Comparison of ENCODE assay signal across 8 cellular contexts in genomic region chr6:96522469-96523009, GRCh38. TPM values are rescaled to one million over a fixed set of nuclear protein-coding genes. Genes with fewer than 3 reads are reported as not detected.
DNase-seq lines count a peak whose midpoint lies in the region; ATAC-seq and TF ChIP-seq lines count a peak whose summit lies in the region.

No MANE protein-coding gene starts in this region.

- H4K20me1 ChIP-seq in GM23338 (replicated peaks; ENCODE audit: insufficient read depth) = no peaks in the 10 kb centered on the region
- peaks cover 13% of the 10 kb centered on the region for H4K20me1 ChIP-seq in Loucy (ENCODE audit: insufficient read depth, low read length, poor library complexity, severe bottlenecking)

- peaks cover 4% of the 10 kb centered on the region; the same call in 1 of the 2 replicates for H3K36me3 ChIP-seq in GM23338 (ENCODE audit: insufficient read depth)
- H3K36me3 ChIP-seq in Loucy (ENCODE audit: insufficient read depth, low read length) = no peaks in the 10 kb centered on the region
- peaks cover 0 to 25% of the 10 kb centered on the region in 2 donors for H3K36me3 ChIP-seq in left lung
- peaks cover 11 to 21% (median 18%) of the 10 kb centered on the region in 3 donors for H3K36me3 ChIP-seq in tibial artery

- H3K27ac ChIP-seq in GM23338 (ENCODE audit: low read depth) (peak overlapping the region; percentile 90), left lung (peak overlapping the region; percentile 92 to 97), tibial artery (peak overlapping the region; percentile 85 to 92)

- H3K4me2 ChIP-seq in GM23338 (peak overlapping the region; percentile 88), Loucy (ENCODE audit: low read depth, low read length, poor library complexity, severe bottlenecking) (peak overlapping the region; percentile 69)

- H3K4me1 ChIP-seq in GM23338 (ENCODE audit: insufficient read depth) (peaks cover 17% of the 10 kb centered on the region; the same call in 1 of the 2 replicates), Loucy (ENCODE audit: insufficient read depth, low read length, poor library complexity, severe bottlenecking) (peaks cover 48% of the 10 kb centered on the region), left lung (peaks cover 5 to 34% of the 10 kb centered on the region in 2 donors), tibial artery (peaks cover 0 to 26% (median 16%) of the 10 kb centered on the region in 4 donors)

- H3K27me3 Mint-ChIP-seq in GM23338 (ENCODE audit: insufficient read depth, low read depth, poor library complexity) (peaks cover 8% of the 10 kb centered on the region), MCF 10A (ENCODE audit: insufficient read depth, unreplicated experiment) (no peaks in the 10 kb centered on the region)

- H3K27me3 ChIP-seq in GM23338 (ENCODE audit: insufficient read depth) (no peaks in the 10 kb centered on the region), Loucy (ENCODE audit: insufficient read depth, low read length, poor library complexity, severe bottlenecking) (no peaks in the 10 kb centered on the region), left lung (no peaks in the 10 kb centered on the region), tibial artery (no peaks in the 10 kb centered on the region)

- H3K9ac ChIP-seq in Loucy (ENCODE audit: low read depth, low read length, poor library complexity, severe bottlenecking) = peak overlapping the region; percentile 93

- H3K4me1 Mint-ChIP-seq in GM23338 (peaks cover 28% of the 10 kb centered on the region), MCF 10A (ENCODE audit: insufficient read depth, unreplicated experiment) (peaks cover 17% of the 10 kb centered on the region)

- DNase-seq in NK-92 treated with Interleukin-12 subunit alpha and Interleukin-12 subunit beta, amount 100 ng/mL, for 24 hours (lab: John Stamatoyannopoulos, UW) = peak; percentile 8
- no peak for DNase-seq in NK-92 (lab: John Stamatoyannopoulos, UW; ENCODE audit: unreplicated experiment)
- no peak for DNase-seq in GM23338 (ENCODE audit: low spot score)
- DNase-seq in MCF 10A (ENCODE audit: unreplicated experiment) = no peak
- no peak for DNase-seq in left lung
- DNase-seq in tibial artery = no peak
- DNase-seq in anterior cingulate cortex (lab: John Stamatoyannopoulos, UW) = no peak

- no peaks in the 10 kb centered on the region for H3K9me2 ChIP-seq in GM23338 (ENCODE audit: insufficient read depth)
- no peaks in the 10 kb centered on the region for H3K9me2 ChIP-seq in Loucy (replicated peaks; ENCODE audit: low read depth, low read length)

- no peak for ATAC-seq in GM23338
- ATAC-seq in left lung = peak; percentile 25

- CTCF ChIA-PET in MCF 10A (lab: Yijun Ruan, JAX) = interaction anchor here (0.7 kb wide), 1 partner anchor 788 kb away, joined by 3 read pairs; no protein-coding TSS in a partner anchor

- TSS peak; percentile 51 for BruUV-seq in MCF 10A (replicated peaks; lab: Mats Ljungman, UMichigan)

- no peak for TF ChIP-seq CTCF in GM23338 (conservative IDR thresholded peaks at IDR 0.05; ENCODE audit: low read depth in 2 of 2)
- TF ChIP-seq CTCF in Loucy (conservative IDR thresholded peaks at IDR 0.05; ENCODE audit: low read length) = no peak
- no peak for TF ChIP-seq CTCF in MCF 10A (IDR thresholded peaks at IDR 0.05; ENCODE audit: unreplicated experiment)
- TF ChIP-seq CTCF in left lung (IDR thresholded peaks at IDR 0.05) = no peak
- no peak for TF ChIP-seq CTCF in tibial artery (IDR thresholded peaks at IDR 0.05)

- peaks cover 10% of the 10 kb centered on the region; the same call in 2 of the 3 replicates for H3K36me3 Mint-ChIP-seq in GM23338 (ENCODE audit: low read depth)
- peaks cover 30% of the 10 kb centered on the region for H3K36me3 Mint-ChIP-seq in MCF 10A (ENCODE audit: insufficient read depth, unreplicated experiment)

- H3K79me2 ChIP-seq in GM23338 (replicated peaks; ENCODE audit: insufficient read depth) (0 out of 2 replicates have a peak, but pooled peaks cover 4% of the 10 kb centered on the region), Loucy (ENCODE audit: insufficient read depth, low read length) (peaks cover 41% of the 10 kb centered on the region)

- H2AFZ ChIP-seq in GM23338 = peak overlapping the region; percentile 53
- H2AFZ ChIP-seq in Loucy (ENCODE audit: low read length) = peak overlapping the region; percentile 88

- peak overlapping the region; percentile 99 for H3K4me3 Mint-ChIP-seq in GM23338
- H3K4me3 Mint-ChIP-seq in MCF 10A (ENCODE audit: unreplicated experiment) = peak overlapping the region; percentile 98

- H3K9me3 ChIP-seq in Loucy (ENCODE audit: insufficient read depth, low read depth, low read length) (no peaks in the 10 kb centered on the region), left lung (no peaks in the 10 kb centered on the region), tibial artery (no peaks in the 10 kb centered on the region)

- H3K27ac Mint-ChIP-seq in GM23338 (peak overlapping the region; percentile 99), MCF 10A (ENCODE audit: low read depth, unreplicated experiment) (peak overlapping the region; percentile 99)

- H3F3A ChIP-seq in GM23338 (replicated peaks; ENCODE audit: low read depth) (no peaks in the 10 kb centered on the region), Loucy (ENCODE audit: low read depth) (peaks cover 2% of the 10 kb centered on the region; the same call in 1 of the 2 replicates)

- intact Hi-C loops in MCF 10A (cut with micrococcal nuclease) (loop anchor here (5.0 kb wide), 1 partner anchor 945 kb away; the partner anchor contains the start of gene MANEA), left lung (cut with DNase I) (no loop called here), tibial artery (cut with DNase I; ENCODE audit: low total_unique reads) (loop anchor here (5.0 kb wide), 2 partner anchors 375 to 760 kb away; partner anchors contain the start of genes MMS22L and NDUFAF4)

- POLR2A ChIA-PET in MCF 10A (lab: Yijun Ruan, JAX) = no interaction called here

- H3K9me3 Mint-ChIP-seq in GM23338 (no peaks in the 10 kb centered on the region), MCF 10A (ENCODE audit: unreplicated experiment) (no peaks in the 10 kb centered on the region)

- peak overlapping the region; percentile 74 for H3K4me3 ChIP-seq in GM23338
- H3K4me3 ChIP-seq in Loucy (ENCODE audit: low read length, poor library complexity, severe bottlenecking) = peak overlapping the region; percentile 93
- peak overlapping the region; percentile 62 to 64 for H3K4me3 ChIP-seq in left lung
- peak overlapping the region; percentile 60 to 71 for H3K4me3 ChIP-seq in tibial artery

TF ChIP-seq in GM23338, 12 proteins besides CTCF, POLR2A, EP300 and RAD21:
- TF ChIP-seq, protein P1, sequence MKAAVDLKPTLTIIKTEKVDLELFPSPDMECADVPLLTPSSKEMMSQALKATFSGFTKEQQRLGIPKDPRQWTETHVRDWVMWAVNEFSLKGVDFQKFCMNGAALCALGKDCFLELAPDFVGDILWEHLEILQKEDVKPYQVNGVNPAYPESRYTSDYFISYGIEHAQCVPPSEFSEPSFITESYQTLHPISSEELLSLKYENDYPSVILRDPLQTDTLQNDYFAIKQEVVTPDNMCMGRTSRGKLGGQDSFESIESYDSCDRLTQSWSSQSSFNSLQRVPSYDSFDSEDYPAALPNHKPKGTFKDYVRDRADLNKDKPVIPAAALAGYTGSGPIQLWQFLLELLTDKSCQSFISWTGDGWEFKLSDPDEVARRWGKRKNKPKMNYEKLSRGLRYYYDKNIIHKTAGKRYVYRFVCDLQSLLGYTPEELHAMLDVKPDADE (IDR thresholded peaks at IDR 0.05) = no peak
- TF ChIP-seq EZH2 (IDR thresholded peaks at IDR 0.05; ENCODE audit: low read depth, unreplicated experiment) (no peak), POLR2AphosphoS5 (IDR thresholded peaks at IDR 0.05; ENCODE audit: low read depth) (no peak), EZH2phosphoT487 (IDR thresholded peaks at IDR 0.05; ENCODE audit: unreplicated experiment) (no peak), ZNF331 (CRISPR knock-in tag; IDR thresholded peaks at IDR 0.05; ENCODE audit: low read depth) (no peak)
- TF ChIP-seq, protein P2, sequence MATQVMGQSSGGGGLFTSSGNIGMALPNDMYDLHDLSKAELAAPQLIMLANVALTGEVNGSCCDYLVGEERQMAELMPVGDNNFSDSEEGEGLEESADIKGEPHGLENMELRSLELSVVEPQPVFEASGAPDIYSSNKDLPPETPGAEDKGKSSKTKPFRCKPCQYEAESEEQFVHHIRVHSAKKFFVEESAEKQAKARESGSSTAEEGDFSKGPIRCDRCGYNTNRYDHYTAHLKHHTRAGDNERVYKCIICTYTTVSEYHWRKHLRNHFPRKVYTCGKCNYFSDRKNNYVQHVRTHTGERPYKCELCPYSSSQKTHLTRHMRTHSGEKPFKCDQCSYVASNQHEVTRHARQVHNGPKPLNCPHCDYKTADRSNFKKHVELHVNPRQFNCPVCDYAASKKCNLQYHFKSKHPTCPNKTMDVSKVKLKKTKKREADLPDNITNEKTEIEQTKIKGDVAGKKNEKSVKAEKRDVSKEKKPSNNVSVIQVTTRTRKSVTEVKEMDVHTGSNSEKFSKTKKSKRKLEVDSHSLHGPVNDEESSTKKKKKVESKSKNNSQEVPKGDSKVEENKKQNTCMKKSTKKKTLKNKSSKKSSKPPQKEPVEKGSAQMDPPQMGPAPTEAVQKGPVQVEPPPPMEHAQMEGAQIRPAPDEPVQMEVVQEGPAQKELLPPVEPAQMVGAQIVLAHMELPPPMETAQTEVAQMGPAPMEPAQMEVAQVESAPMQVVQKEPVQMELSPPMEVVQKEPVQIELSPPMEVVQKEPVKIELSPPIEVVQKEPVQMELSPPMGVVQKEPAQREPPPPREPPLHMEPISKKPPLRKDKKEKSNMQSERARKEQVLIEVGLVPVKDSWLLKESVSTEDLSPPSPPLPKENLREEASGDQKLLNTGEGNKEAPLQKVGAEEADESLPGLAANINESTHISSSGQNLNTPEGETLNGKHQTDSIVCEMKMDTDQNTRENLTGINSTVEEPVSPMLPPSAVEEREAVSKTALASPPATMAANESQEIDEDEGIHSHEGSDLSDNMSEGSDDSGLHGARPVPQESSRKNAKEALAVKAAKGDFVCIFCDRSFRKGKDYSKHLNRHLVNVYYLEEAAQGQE (IDR thresholded peaks at IDR 0.05; ENCODE audit: unreplicated experiment) = no peak

RNA-seq across cellular contexts. Expression of gene UFL1, which starts 0.9 kb away (rescaled TPM):
- 9.0 and 13.3 TPM in 2 replicates for total RNA-seq in GM23338 (2014; rRNA removed; shearing (Covaris generic))
- 8.8 and 9.9 TPM in 2 replicates for polyA plus RNA-seq in GM23338 (2016; fragmentation: Nextera tagmentation; extraction: Ambion mirVana)
- total RNA-seq in MCF 10A (2022) = 41.6 and 48.0 TPM in 2 replicates
- total RNA-seq in left lung = 10 to 100 TPM; 24.7 to 25.1 TPM

RNA-seq across cellular contexts. Expression of gene FHL5, which starts 40.4 kb away (rescaled TPM):
- total RNA-seq in GM23338 (2014; rRNA removed; shearing (Covaris generic)) = not detected in 2 replicates
- not detected in 2 replicates for polyA plus RNA-seq in GM23338 (2016; fragmentation: Nextera tagmentation; extraction: Ambion mirVana)
- not detected in 2 replicates for total RNA-seq in MCF 10A (2022)
- total RNA-seq in left lung = 10 to 100 TPM; 13.3 to 15.1 TPM

Comparison
In these comparisons a context has a peak if more than half of its experiments do, and no peak if none do; other contexts are left out.
1. RNA of gene FHL5, which starts 40.4 kb away (total RNA-seq): 13.3 to 15.1 TPM in left lung; not detected in GM23338 and not detected in MCF 10A; every median in the first group is over 10 times any median in the second.
2. intact Hi-C loops: an anchor here in MCF 10A (5.0 kb wide) and tibial artery (5.0 kb wide); none called in left lung.
3. Peak in every context shown above with its lines, with median percentiles within 50 percentile points of each other: H3K27ac ChIP-seq and H3K4me3 ChIP-seq.